ENCODE assay signal across 2 cellular contexts in the genomic region with DNA sequence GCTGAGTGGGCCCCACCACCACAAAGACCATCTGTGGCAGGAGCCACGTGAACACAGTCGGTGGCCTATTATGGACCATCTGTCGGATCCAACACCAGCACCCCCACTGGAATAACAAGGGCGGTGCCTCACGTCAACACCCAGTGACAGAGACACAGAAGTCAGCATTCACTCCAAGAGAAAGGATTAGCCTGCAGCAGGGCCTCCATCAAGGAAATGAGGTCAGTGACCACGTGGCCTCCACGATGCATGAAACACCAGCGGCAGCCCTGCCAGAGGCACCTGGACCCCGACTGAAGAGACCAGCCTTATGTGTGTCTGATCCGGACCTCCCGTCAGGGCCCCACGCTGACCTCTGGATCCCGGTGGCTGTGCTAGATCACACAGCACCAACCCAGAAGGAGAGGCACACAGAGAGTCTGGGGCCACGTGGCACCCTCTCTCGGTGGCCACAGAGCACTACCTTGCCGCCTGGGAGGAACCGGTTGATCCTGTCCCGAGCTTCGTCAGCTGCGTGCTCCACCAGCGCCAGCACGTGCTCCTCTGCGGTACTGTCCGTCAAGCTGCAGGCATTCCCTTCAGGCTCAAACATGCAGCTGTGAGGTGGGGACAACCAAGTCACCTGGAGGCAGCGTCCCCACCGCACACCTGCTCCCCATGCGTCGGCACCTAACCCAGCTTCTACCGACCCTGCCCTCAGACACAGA.
TF ChIP-seq lines count a peak whose summit lies in the region.

No MANE protein-coding gene starts in this region.

TF ChIP-seq in SK-N-SH, 30 proteins besides CTCF, POLR2A, EP300 and RAD21 (continued from another document):
- TF ChIP-seq, protein P1, sequence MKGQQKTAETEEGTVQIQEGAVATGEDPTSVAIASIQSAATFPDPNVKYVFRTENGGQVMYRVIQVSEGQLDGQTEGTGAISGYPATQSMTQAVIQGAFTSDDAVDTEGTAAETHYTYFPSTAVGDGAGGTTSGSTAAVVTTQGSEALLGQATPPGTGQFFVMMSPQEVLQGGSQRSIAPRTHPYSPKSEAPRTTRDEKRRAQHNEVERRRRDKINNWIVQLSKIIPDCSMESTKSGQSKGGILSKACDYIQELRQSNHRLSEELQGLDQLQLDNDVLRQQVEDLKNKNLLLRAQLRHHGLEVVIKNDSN (IDR thresholded peaks at IDR 0.05; ENCODE audit: borderline replicate concordance, low read depth) = no peak
- TF ChIP-seq RXRA (IDR thresholded peaks at IDR 0.05; ENCODE audit: borderline replicate concordance, low read depth) (no peak), YY1 (IDR thresholded peaks at IDR 0.05; ENCODE audit: low read depth) (no peak)

TF ChIP-seq in SK-N-SH treated with all-trans-retinoic acid at 6 μM for 48 hours, 23 proteins besides CTCF, POLR2A, EP300 and RAD21 (continued from another document):
- TF ChIP-seq, protein P2, sequence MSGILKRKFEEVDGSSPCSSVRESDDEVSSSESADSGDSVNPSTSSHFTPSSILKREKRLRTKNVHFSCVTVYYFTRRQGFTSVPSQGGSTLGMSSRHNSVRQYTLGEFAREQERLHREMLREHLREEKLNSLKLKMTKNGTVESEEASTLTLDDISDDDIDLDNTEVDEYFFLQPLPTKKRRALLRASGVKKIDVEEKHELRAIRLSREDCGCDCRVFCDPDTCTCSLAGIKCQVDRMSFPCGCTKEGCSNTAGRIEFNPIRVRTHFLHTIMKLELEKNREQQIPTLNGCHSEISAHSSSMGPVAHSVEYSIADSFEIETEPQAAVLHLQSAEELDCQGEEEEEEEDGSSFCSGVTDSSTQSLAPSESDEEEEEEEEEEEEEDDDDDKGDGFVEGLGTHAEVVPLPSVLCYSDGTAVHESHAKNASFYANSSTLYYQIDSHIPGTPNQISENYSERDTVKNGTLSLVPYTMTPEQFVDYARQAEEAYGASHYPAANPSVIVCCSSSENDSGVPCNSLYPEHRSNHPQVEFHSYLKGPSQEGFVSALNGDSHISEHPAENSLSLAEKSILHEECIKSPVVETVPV (CRISPR knock-in tag; IDR thresholded peaks at IDR 0.05) = no peak
- TF ChIP-seq OSR1 (CRISPR knock-in tag; IDR thresholded peaks at IDR 0.05) (no peak), ZNF565 (CRISPR knock-in tag; conservative IDR thresholded peaks at IDR 0.05; ENCODE audit: low read depth) (no peak), PPARA (CRISPR knock-in tag; IDR thresholded peaks at IDR 0.05; ENCODE audit: borderline replicate concordance) (no peak), TOX (CRISPR knock-in tag; IDR thresholded peaks at IDR 0.05; ENCODE audit: borderline replicate concordance) (no peak), TCF4 (CRISPR knock-in tag; IDR thresholded peaks at IDR 0.05; ENCODE audit: borderline replicate concordance) (no peak), RARB (CRISPR knock-in tag; IDR thresholded peaks at IDR 0.05) (no peak), ZNF70 (CRISPR knock-in tag; IDR thresholded peaks at IDR 0.05) (no peak), BACH2 (CRISPR knock-in tag; IDR thresholded peaks at IDR 0.05; ENCODE audit: borderline replicate concordance) (no peak), ZFP30 (CRISPR knock-in tag; IDR thresholded peaks at IDR 0.05) (no peak), ZNF8 (CRISPR knock-in tag; IDR thresholded peaks at IDR 0.05) (no peak)
- TF ChIP-seq, protein P3, sequence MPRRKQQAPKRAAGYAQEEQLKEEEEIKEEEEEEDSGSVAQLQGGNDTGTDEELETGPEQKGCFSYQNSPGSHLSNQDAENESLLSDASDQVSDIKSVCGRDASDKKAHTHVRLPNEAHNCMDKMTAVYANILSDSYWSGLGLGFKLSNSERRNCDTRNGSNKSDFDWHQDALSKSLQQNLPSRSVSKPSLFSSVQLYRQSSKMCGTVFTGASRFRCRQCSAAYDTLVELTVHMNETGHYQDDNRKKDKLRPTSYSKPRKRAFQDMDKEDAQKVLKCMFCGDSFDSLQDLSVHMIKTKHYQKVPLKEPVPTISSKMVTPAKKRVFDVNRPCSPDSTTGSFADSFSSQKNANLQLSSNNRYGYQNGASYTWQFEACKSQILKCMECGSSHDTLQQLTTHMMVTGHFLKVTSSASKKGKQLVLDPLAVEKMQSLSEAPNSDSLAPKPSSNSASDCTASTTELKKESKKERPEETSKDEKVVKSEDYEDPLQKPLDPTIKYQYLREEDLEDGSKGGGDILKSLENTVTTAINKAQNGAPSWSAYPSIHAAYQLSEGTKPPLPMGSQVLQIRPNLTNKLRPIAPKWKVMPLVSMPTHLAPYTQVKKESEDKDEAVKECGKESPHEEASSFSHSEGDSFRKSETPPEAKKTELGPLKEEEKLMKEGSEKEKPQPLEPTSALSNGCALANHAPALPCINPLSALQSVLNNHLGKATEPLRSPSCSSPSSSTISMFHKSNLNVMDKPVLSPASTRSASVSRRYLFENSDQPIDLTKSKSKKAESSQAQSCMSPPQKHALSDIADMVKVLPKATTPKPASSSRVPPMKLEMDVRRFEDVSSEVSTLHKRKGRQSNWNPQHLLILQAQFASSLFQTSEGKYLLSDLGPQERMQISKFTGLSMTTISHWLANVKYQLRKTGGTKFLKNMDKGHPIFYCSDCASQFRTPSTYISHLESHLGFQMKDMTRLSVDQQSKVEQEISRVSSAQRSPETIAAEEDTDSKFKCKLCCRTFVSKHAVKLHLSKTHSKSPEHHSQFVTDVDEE (CRISPR knock-in tag; IDR thresholded peaks at IDR 0.05) = no peak
- TF ChIP-seq, protein P4, sequence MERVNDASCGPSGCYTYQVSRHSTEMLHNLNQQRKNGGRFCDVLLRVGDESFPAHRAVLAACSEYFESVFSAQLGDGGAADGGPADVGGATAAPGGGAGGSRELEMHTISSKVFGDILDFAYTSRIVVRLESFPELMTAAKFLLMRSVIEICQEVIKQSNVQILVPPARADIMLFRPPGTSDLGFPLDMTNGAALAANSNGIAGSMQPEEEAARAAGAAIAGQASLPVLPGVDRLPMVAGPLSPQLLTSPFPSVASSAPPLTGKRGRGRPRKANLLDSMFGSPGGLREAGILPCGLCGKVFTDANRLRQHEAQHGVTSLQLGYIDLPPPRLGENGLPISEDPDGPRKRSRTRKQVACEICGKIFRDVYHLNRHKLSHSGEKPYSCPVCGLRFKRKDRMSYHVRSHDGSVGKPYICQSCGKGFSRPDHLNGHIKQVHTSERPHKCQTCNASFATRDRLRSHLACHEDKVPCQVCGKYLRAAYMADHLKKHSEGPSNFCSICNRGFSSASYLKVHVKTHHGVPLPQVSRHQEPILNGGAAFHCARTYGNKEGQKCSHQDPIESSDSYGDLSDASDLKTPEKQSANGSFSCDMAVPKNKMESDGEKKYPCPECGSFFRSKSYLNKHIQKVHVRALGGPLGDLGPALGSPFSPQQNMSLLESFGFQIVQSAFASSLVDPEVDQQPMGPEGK (CRISPR knock-in tag; IDR thresholded peaks at IDR 0.05; ENCODE audit: borderline replicate concordance) = no peak
- TF ChIP-seq, protein P5, sequence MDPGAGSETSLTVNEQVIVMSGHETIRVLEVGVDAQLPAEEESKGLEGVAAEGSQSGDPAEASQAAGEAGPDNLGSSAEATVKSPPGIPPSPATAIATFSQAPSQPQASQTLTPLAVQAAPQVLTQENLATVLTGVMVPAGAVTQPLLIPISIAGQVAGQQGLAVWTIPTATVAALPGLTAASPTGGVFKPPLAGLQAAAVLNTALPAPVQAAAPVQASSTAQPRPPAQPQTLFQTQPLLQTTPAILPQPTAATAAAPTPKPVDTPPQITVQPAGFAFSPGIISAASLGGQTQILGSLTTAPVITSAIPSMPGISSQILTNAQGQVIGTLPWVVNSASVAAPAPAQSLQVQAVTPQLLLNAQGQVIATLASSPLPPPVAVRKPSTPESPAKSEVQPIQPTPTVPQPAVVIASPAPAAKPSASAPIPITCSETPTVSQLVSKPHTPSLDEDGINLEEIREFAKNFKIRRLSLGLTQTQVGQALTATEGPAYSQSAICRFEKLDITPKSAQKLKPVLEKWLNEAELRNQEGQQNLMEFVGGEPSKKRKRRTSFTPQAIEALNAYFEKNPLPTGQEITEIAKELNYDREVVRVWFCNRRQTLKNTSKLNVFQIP (CRISPR knock-in tag; IDR thresholded peaks at IDR 0.05; ENCODE audit: borderline replicate concordance, low read depth) = no peak
